1 cellular context compared by ENCODE assay signal in genomic region chr12:21340406-21340805, GRCh38.
TF ChIP-seq lines count a peak whose summit lies in the region.

No MANE protein-coding gene starts in this region.

TF ChIP-seq in GM12878, 131 proteins besides CTCF, POLR2A, EP300 and RAD21 (continued from another document):
- TF ChIP-seq BCLAF1 (IDR thresholded peaks at IDR 0.05) (no peak), CEBPB (IDR thresholded peaks at IDR 0.05; ENCODE audit: borderline replicate concordance in 1 of 2, low read depth in 2 of 2, low read length in 2 of 2) (no peak), PML (IDR thresholded peaks at IDR 0.05; ENCODE audit: low read length) (no peak), EZH2 (IDR thresholded peaks at IDR 0.05; ENCODE audit: borderline replicate concordance, control insufficient read depth, low read depth, low read length) (no peak), NFXL1 (IDR thresholded peaks at IDR 0.05; ENCODE audit: borderline replicate concordance) (no peak), JUNB (IDR thresholded peaks at IDR 0.05) (no peak), ZNF592 (IDR thresholded peaks at IDR 0.05) (no peak), NRF1 (conservative IDR thresholded peaks at IDR 0.05; ENCODE audit: low read depth, low read length) (no peak), ATF2 (IDR thresholded peaks at IDR 0.05; ENCODE audit: low read length) (no peak), BHLHE40 (IDR thresholded peaks at IDR 0.05; ENCODE audit: borderline replicate concordance in 1 of 2, low read depth in 2 of 2, low read length in 1 of 2) (0 out of 4 replicates have a peak, but pooled peaks of 1 of the 2 experiments have one; percentile 26), FOXM1 (IDR thresholded peaks at IDR 0.05; ENCODE audit: low read depth, low read length) (no peak), SUPT20H (IDR thresholded peaks at IDR 0.05; ENCODE audit: borderline replicate concordance, control insufficient read depth, low read depth, low read length) (no peak), ETV6 (conservative IDR thresholded peaks at IDR 0.05 in 1 of 2, IDR thresholded peaks at IDR 0.05 in 1 of 2; ENCODE audit: borderline replicate concordance in 1 of 2, low read depth in 1 of 2) (no peak), BCL3 (IDR thresholded peaks at IDR 0.05; ENCODE audit: borderline replicate concordance, insufficient read depth, low read depth, low read length, poor library complexity, severe bottlenecking) (no peak), PKNOX1 (IDR thresholded peaks at IDR 0.05) (peak; percentile 44; the same call in 1 of the 2 replicates), RFX5 (IDR thresholded peaks at IDR 0.05; ENCODE audit: low read depth, low read length) (no peak), ZNF687 (IDR thresholded peaks at IDR 0.05) (no peak), CREB1 (IDR thresholded peaks at IDR 0.05; ENCODE audit: low read depth) (no peak)
TF ChIP-seq in GM12878: peak in this region for 3.
